In the genomic region with DNA sequence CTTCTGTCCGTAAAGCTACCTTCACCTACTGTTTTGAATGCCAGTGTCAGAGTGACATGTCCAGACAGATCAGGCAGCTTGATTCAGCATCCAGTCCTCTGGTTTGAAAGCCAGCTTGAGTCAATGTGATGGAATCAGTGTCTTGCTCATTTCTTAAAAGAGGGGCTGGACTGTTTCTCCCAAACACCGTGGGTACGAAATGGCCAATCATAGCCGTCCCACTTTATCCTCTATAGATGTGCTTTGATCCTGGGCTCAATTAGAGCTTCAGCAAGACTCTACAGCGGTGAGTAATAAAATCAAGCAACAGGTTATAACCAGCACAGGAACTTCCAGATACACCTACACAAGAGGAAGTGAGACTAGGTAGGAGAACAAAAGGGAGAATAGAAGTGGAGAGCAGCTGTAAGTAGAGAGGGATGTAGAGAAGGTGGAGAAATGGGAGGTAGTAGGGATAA, we compare ENCODE assay signal across 14 cellular contexts. TPM values are rescaled to one million over a fixed set of nuclear protein-coding genes. Genes with fewer than 3 reads are reported as not detected.
A peak's percentile ranks its signal among the peaks of the same experiment; 100 is the strongest.
DNase-seq lines count a peak whose midpoint lies in the region; ATAC-seq, FAIRE-seq and TF ChIP-seq lines count a peak whose summit lies in the region.
"Had no signal": no experiment of that assay in that cellular context is flagged by ENCODE, and none has a peak within 500 bp of the region (broad histone marks: within the 10 kb centered on the region; RNA-seq: fewer than 3 reads in every experiment).

No MANE protein-coding gene starts in this region.

- no peak overlapping the region for H2BK12ac ChIP-seq in H1 (ENCODE audit: low read depth, low read length)

- no peak for DNase-seq in H1 (ENCODE audit: low read depth in 1 of 2, low spot score in 2 of 2)
- DNase-seq in GM23248, result no peak
- no peak for DNase-seq in activated CD4-positive, alpha-beta T cell treated with anti-CD3 and anti-CD28 coated beads, Interleukin-2, amount 10 ng/mL, durations not matched to agents 7 days and 5 days
- DNase-seq in MG63, result no peak
- no peak for DNase-seq in vagina (ENCODE audit: extremely low spot score in 2 of 2)
- DNase-seq: activated CD4-positive, alpha-beta T cell treated with anti-CD3 and anti-CD28 coated beads, Interleukin-2, amount 50 U/mL, for 48 hours; amniotic stem cell; C1 segment of cervical spinal cord; substantia nigra had no signal

- no peak overlapping the region for H2AK5ac ChIP-seq in H1 (ENCODE audit: low read depth, low read length)

- no peak overlapping the region for H3K56ac ChIP-seq in H1 (replicated peaks; ENCODE audit: insufficient read length, low read depth, low read length)

- H3K4me3 ChIP-seq in H1 (ENCODE audit: extremely low read depth in 1 of 4, insufficient read depth in 2 of 4, low read depth in 3 of 4, low read length in 4 of 4), result no peak overlapping the region
- H3K4me3 ChIP-seq in GM23248, result no peak overlapping the region
- no peak overlapping the region for H3K4me3 ChIP-seq in MG63
- no peak overlapping the region for H3K4me3 ChIP-seq in vagina

- no peak for TF ChIP-seq RAD21 in H1 (IDR thresholded peaks at IDR 0.05 in 1 of 2, conservative IDR thresholded peaks at IDR 0.05 in 1 of 2; ENCODE audit: low read depth in 2 of 2, low read length in 2 of 2)

- no peak overlapping the region for H2BK5ac ChIP-seq in H1 (ENCODE audit: low read depth, low read length)

- H3K27ac ChIP-seq in H1 (ENCODE audit: low read depth, low read length), result no peak overlapping the region
- no peak overlapping the region for H3K27ac ChIP-seq in GM23248
- H3K27ac ChIP-seq in vagina, result no peak overlapping the region
- H3K27ac ChIP-seq: neutrophil had no signal

- H3K27me3 Mint-ChIP-seq in activated CD4-positive, alpha-beta T cell treated with anti-CD3 and anti-CD28 coated beads, Interleukin-2, amount 10 ng/mL, durations not matched to agents 7 days and 5 days, result peaks cover 42% of the 10 kb centered on the region

- intact Hi-C loops in vagina (cut with DNase I), result no loop called here

- in situ Hi-C loops in GM23248 (cut with MboI), result no loop called here

- CTCF ChIA-PET in H1 (lab: Charles Lee; ENCODE audit: partially characterized antibody), result interaction anchor here (1.0 to 1.8 kb wide), 2 partner anchors 11 to 151 kb away, joined by 3 to 6 read pairs; no protein-coding TSS in a partner anchor
- CTCF ChIA-PET in activated CD4-positive, alpha-beta T cell treated with anti-CD3 and anti-CD28 coated beads, Interleukin-2, amount 10 ng/mL, durations not matched to agents 7 days and 5 days (lab: Charles Lee), result no interaction called here

- 89% methylated on average over 5 of the region's 5 CpGs; no CpG with 5 or more reads in 1 of the 2 experiments for WGBS in H1 (ENCODE audit: extremely low coverage in 1 of 2, insufficient coverage in 1 of 2, insufficient read length in 1 of 2, insufficient replicate concordance in 2 of 2, low coverage in 1 of 2, low lambda C conversion rate in 2 of 2, missing lambda C conversion rate in 1 of 2), 2 experiments
- WGBS in GM23248 (ENCODE audit: low coverage in 1 of 2, low lambda C conversion rate in 2 of 2, missing lambda C conversion rate in 2 of 2), 2 experiments, result 22 to 29% methylated on average over 5 of the region's 5 CpGs

- no peak overlapping the region for H4K8ac ChIP-seq in H1 (ENCODE audit: extremely low read depth, insufficient read depth, low read length)

- H3K4ac ChIP-seq in H1 (replicated peaks; ENCODE audit: insufficient read length, low read depth, low read length), result no peak overlapping the region

- H3K14ac ChIP-seq in H1 (ENCODE audit: insufficient read length), result no peak overlapping the region

- no peaks in the 10 kb centered on the region for H3K79me1 ChIP-seq in H1 (ENCODE audit: low read depth, low read length)

- H4K5ac ChIP-seq in H1 (ENCODE audit: insufficient read length, low read depth, low read length), result no peak overlapping the region

- H3K27me3 ChIP-seq in H1 (replicated peaks in 1 of 4; ENCODE audit: control insufficient read depth in 3 of 4, extremely low read depth in 1 of 4, insufficient read depth in 3 of 4, low read length in 3 of 4) (no peaks in the 10 kb centered on the region), GM23248 (replicated peaks; ENCODE audit: insufficient read depth) (no peaks in the 10 kb centered on the region), MG63 (peaks cover 9% of the 10 kb centered on the region; the same call in 1 of the 2 replicates), vagina (no peaks in the 10 kb centered on the region)
- H3K27me3 ChIP-seq: neutrophil had no signal

- no peak overlapping the region for H3K18ac ChIP-seq in H1 (ENCODE audit: extremely low read depth, low read length)

- H3K4me2 ChIP-seq in H1 (ENCODE audit: insufficient read depth in 1 of 2, low read depth in 2 of 2, low read length in 2 of 2), result no peak overlapping the region
- H3K4me2 ChIP-seq in GM23248 (ENCODE audit: unreplicated experiment), result no peak overlapping the region

- H3K23ac ChIP-seq in H1 (ENCODE audit: insufficient read length), result no peak overlapping the region

- peak; percentile 82 for ATAC-seq in GM18511 (IDR thresholded peaks at IDR 0.05; ENCODE audit: unreplicated experiment)
- peak; percentile 91 for ATAC-seq in GM21447 (IDR thresholded peaks at IDR 0.05; ENCODE audit: unreplicated experiment)
- ATAC-seq in HG03064 (IDR thresholded peaks at IDR 0.05; ENCODE audit: low read depth, unreplicated experiment), result peak; percentile 83

- H3K4me1 Mint-ChIP-seq in activated CD4-positive, alpha-beta T cell treated with anti-CD3 and anti-CD28 coated beads, Interleukin-2, amount 10 ng/mL, durations not matched to agents 7 days and 5 days, result peaks cover 15% of the 10 kb centered on the region

- H3K9me3 ChIP-seq in H1 (ENCODE audit: insufficient read depth in 2 of 2, low read depth in 1 of 2, low read length in 1 of 2) (no peaks in the 10 kb centered on the region), GM23248 (ENCODE audit: low read depth) (no peaks in the 10 kb centered on the region), MG63 (no peaks in the 10 kb centered on the region), vagina (no peaks in the 10 kb centered on the region)
- H3K9me3 ChIP-seq: neutrophil had no signal

- TF ChIP-seq CTCF in H1 (IDR thresholded peaks at IDR 0.05; ENCODE audit: control extremely low read depth in 1 of 3, insufficient read depth in 1 of 3, low read depth in 1 of 3, low read length in 3 of 3) (no peak), vagina (IDR thresholded peaks at IDR 0.05) (no peak)

- H3K9me2 ChIP-seq in GM23248 (ENCODE audit: insufficient read depth), result no peaks in the 10 kb centered on the region

- H3K23me2 ChIP-seq in H1 (ENCODE audit: low read depth, low read length), result no peaks in the 10 kb centered on the region; the same call in 1 of the 2 replicates

- H3K79me2 ChIP-seq in H1 (ENCODE audit: control insufficient read depth in 1 of 2, insufficient read depth in 2 of 2, low read length in 2 of 2) (no peaks in the 10 kb centered on the region), GM23248 (ENCODE audit: insufficient read depth) (no peaks in the 10 kb centered on the region)

- H4K20me1 ChIP-seq in H1 (replicated peaks in 1 of 2; ENCODE audit: control insufficient read depth in 1 of 2, insufficient read depth in 2 of 2, low read length in 2 of 2), result no peaks in the 10 kb centered on the region
- no peaks in the 10 kb centered on the region for H4K20me1 ChIP-seq in GM23248 (ENCODE audit: insufficient read depth)

- H2BK120ac ChIP-seq in H1 (replicated peaks; ENCODE audit: low read depth, low read length), result no peak overlapping the region

- no peak overlapping the region; the same call in 1 of the 2 replicates for H2BK20ac ChIP-seq in H1 (ENCODE audit: low read length)

- H3F3A ChIP-seq in GM23248 (ENCODE audit: insufficient read depth), result no peaks in the 10 kb centered on the region

- H3K9me3 Mint-ChIP-seq in activated CD4-positive, alpha-beta T cell treated with anti-CD3 and anti-CD28 coated beads, Interleukin-2, amount 10 ng/mL, durations not matched to agents 7 days and 5 days, result peaks cover 11% of the 10 kb centered on the region

- no peak overlapping the region for H4K91ac ChIP-seq in H1 (replicated peaks; ENCODE audit: insufficient read length, low read length)

- H3K4me1 ChIP-seq in H1 (replicated peaks in 1 of 4; ENCODE audit: control insufficient read depth in 3 of 4, insufficient read depth in 4 of 4, low read length in 3 of 4) (no peaks in the 10 kb centered on the region), GM23248 (ENCODE audit: insufficient read depth) (no peaks in the 10 kb centered on the region), vagina (no peaks in the 10 kb centered on the region)

- no peak overlapping the region for H3K4me3 Mint-ChIP-seq in activated CD4-positive, alpha-beta T cell treated with anti-CD3 and anti-CD28 coated beads, Interleukin-2, amount 10 ng/mL, durations not matched to agents 7 days and 5 days

- POLR2A ChIA-PET in H1 (lab: Charles Lee; ENCODE audit: partially characterized antibody), result no interaction called here
- POLR2A ChIA-PET in activated CD4-positive, alpha-beta T cell treated with anti-CD3 and anti-CD28 coated beads, Interleukin-2, amount 10 ng/mL, durations not matched to agents 7 days and 5 days (lab: Charles Lee), result no interaction called here

- peaks cover 4% of the 10 kb centered on the region for H3K36me3 Mint-ChIP-seq in activated CD4-positive, alpha-beta T cell treated with anti-CD3 and anti-CD28 coated beads, Interleukin-2, amount 10 ng/mL, durations not matched to agents 7 days and 5 days (ENCODE audit: low read depth)

- no peak overlapping the region for H2BK15ac ChIP-seq in H1 (ENCODE audit: low read length)

- no peak overlapping the region for H3K27ac Mint-ChIP-seq in activated CD4-positive, alpha-beta T cell treated with anti-CD3 and anti-CD28 coated beads, Interleukin-2, amount 10 ng/mL, durations not matched to agents 7 days and 5 days

- peak overlapping the region; percentile 94 for H2AFZ ChIP-seq in H1 (ENCODE audit: low read length)
- no peak overlapping the region for H2AFZ ChIP-seq in GM23248

- no peak overlapping the region for H3K9ac ChIP-seq in H1 (replicated peaks in 1 of 4; ENCODE audit: extremely low read depth in 1 of 4, low read depth in 3 of 4, low read length in 3 of 4)
- no peak overlapping the region for H3K9ac ChIP-seq in GM23248

- H3K36me3 ChIP-seq in H1 (ENCODE audit: control insufficient read depth in 2 of 4, insufficient read depth in 4 of 4, low read length in 3 of 4) (no peaks in the 10 kb centered on the region), GM23248 (ENCODE audit: low read depth) (no peaks in the 10 kb centered on the region), MG63 (no peaks in the 10 kb centered on the region), vagina (no peaks in the 10 kb centered on the region)
- H3K36me3 ChIP-seq: neutrophil had no signal

- TF ChIP-seq EP300 in H1 (IDR thresholded peaks at IDR 0.05; ENCODE audit: borderline replicate concordance in 1 of 2, low read depth in 2 of 2, low read length in 2 of 2), result no peak

- no peak for FAIRE-seq in H1 (lab: Jason Lieb, UNC)
- FAIRE-seq: islet of Langerhans had no signal

- TF ChIP-seq POLR2A in H1 (IDR thresholded peaks at IDR 0.05; ENCODE audit: control extremely low read depth in 1 of 2, low read depth in 2 of 2, low read length in 2 of 2), result no peak
- no peak for TF ChIP-seq POLR2A in vagina (IDR thresholded peaks at IDR 0.05)

RNA-seq across cellular contexts. Expression of a gene that starts 17.0 kb away (rescaled TPM):
- total RNA-seq in H1 (2021; fragmentation: NEBNext Ultra II Directional; extraction: Animal tissue kit (Norgen Biotek cat#: 25700)), result not detected in 2 replicates
- polyA plus RNA-seq in H1 (2011; rRNA removed) (not detected in 2 replicates), GM23248 (2016; fragmentation: Nextera tagmentation; extraction: Ambion mirVana) (not detected in 2 replicates)
- polyA plus RNA-seq in H1 (2011; cell fraction: cytosol; rRNA removed), result not detected
- not detected for polyA plus RNA-seq in H1 (2011; cell fraction: nucleus; rRNA removed)
- polyA plus RNA-seq in H1 (2012, experiment 1 of 2), result not detected in 4 replicates
- polyA plus RNA-seq in H1 (2012, experiment 2 of 2), result not detected
- not detected for polyA plus RNA-seq in H1 (2013, experiment 1 of 2)
- not detected for polyA plus RNA-seq in H1 (2013, experiment 2 of 2)
- not detected in 2 replicates for polyA minus RNA-seq in H1 (2011; rRNA and poly(A)+ RNA removed)
- not detected for polyA minus RNA-seq in H1 (2011; cell fraction: cytosol; rRNA and poly(A)+ RNA removed)
- polyA minus RNA-seq in H1 (2011; cell fraction: nucleus; rRNA and poly(A)+ RNA removed), result not detected
- total RNA-seq in GM23248 (2014; rRNA removed; shearing (Covaris generic)), result not detected in 2 replicates
- not detected for total RNA-seq in activated CD4-positive, alpha-beta T cell treated with anti-CD3 and anti-CD28 coated beads, Interleukin-2, amount 10 ng/mL, durations not matched to agents 7 days and 5 days
- total RNA-seq in MG63 (2014; rRNA removed; shearing (Covaris generic); ENCODE audit: low replicate concordance), result not detected in 2 replicates
- not detected for total RNA-seq in vagina

RNA-seq across cellular contexts. Expression of a gene that starts 51.5 kb away (rescaled TPM):
- not detected in 2 replicates for total RNA-seq in H1 (2021; fragmentation: NEBNext Ultra II Directional; extraction: Animal tissue kit (Norgen Biotek cat#: 25700))
- polyA plus RNA-seq in H1 (2011; rRNA removed) (not detected in 2 replicates), GM23248 (2016; fragmentation: Nextera tagmentation; extraction: Ambion mirVana) (not detected in 2 replicates)
- polyA plus RNA-seq in H1 (2011; cell fraction: cytosol; rRNA removed), result not detected
- not detected for polyA plus RNA-seq in H1 (2011; cell fraction: nucleus; rRNA removed)
- polyA plus RNA-seq in H1 (2012, experiment 1 of 2), result not detected in 4 replicates
- not detected for polyA plus RNA-seq in H1 (2012, experiment 2 of 2)
- not detected for polyA plus RNA-seq in H1 (2013, experiment 1 of 2)
- not detected for polyA plus RNA-seq in H1 (2013, experiment 2 of 2)
- not detected in 2 replicates for polyA minus RNA-seq in H1 (2011; rRNA and poly(A)+ RNA removed)
- polyA minus RNA-seq in H1 (2011; cell fraction: cytosol; rRNA and poly(A)+ RNA removed), result not detected
- not detected for polyA minus RNA-seq in H1 (2011; cell fraction: nucleus; rRNA and poly(A)+ RNA removed)
- total RNA-seq in GM23248 (2014; rRNA removed; shearing (Covaris generic)), result not detected in 2 replicates
- total RNA-seq in activated CD4-positive, alpha-beta T cell treated with anti-CD3 and anti-CD28 coated beads, Interleukin-2, amount 10 ng/mL, durations not matched to agents 7 days and 5 days, result not detected
- total RNA-seq in MG63 (2014; rRNA removed; shearing (Covaris generic); ENCODE audit: low replicate concordance), result not detected in 2 replicates
- total RNA-seq in vagina, result not detected

RNA-seq across cellular contexts. Expression of a gene that starts 55.5 kb away (rescaled TPM):
- total RNA-seq in H1 (2021; fragmentation: NEBNext Ultra II Directional; extraction: Animal tissue kit (Norgen Biotek cat#: 25700)), result not detected in 2 replicates
- polyA plus RNA-seq in H1 (2011; rRNA removed) (not detected in 2 replicates), GM23248 (2016; fragmentation: Nextera tagmentation; extraction: Ambion mirVana) (not detected in 2 replicates)
- polyA plus RNA-seq in H1 (2011; cell fraction: cytosol; rRNA removed), result not detected
- polyA plus RNA-seq in H1 (2011; cell fraction: nucleus; rRNA removed), result not detected
- polyA plus RNA-seq in H1 (2012, experiment 1 of 2), result not detected in 4 replicates
- polyA plus RNA-seq in H1 (2012, experiment 2 of 2), result not detected
- polyA plus RNA-seq in H1 (2013, experiment 1 of 2), result not detected
- polyA plus RNA-seq in H1 (2013, experiment 2 of 2), result not detected
- not detected in 2 replicates for polyA minus RNA-seq in H1 (2011; rRNA and poly(A)+ RNA removed)
- polyA minus RNA-seq in H1 (2011; cell fraction: cytosol; rRNA and poly(A)+ RNA removed), result not detected
- polyA minus RNA-seq in H1 (2011; cell fraction: nucleus; rRNA and poly(A)+ RNA removed), result not detected
- total RNA-seq in GM23248 (2014; rRNA removed; shearing (Covaris generic)), result not detected in 2 replicates
- not detected for total RNA-seq in activated CD4-positive, alpha-beta T cell treated with anti-CD3 and anti-CD28 coated beads, Interleukin-2, amount 10 ng/mL, durations not matched to agents 7 days and 5 days
- total RNA-seq in MG63 (2014; rRNA removed; shearing (Covaris generic); ENCODE audit: low replicate concordance), result not detected in 2 replicates
- total RNA-seq in vagina, result not detected
